Comparison of ENCODE assay signal across 10 cellular contexts in genomic region chr14:101476931-101477553, GRCh38.
A peak's percentile ranks its signal among the peaks of the same experiment; 100 is the strongest.
DNase-seq lines count a peak whose midpoint lies in the region.
"Had no signal": no experiment of that assay in that cellular context is flagged by ENCODE, and none has a peak within 500 bp of the region (broad histone marks: within the 10 kb centered on the region; RNA-seq: fewer than 3 reads in every experiment).

No MANE protein-coding gene starts in this region.

- no peak overlapping the region for H3K4me3 ChIP-seq in NT2/D1 (ENCODE audit: insufficient read length, low read depth)

- no peaks in the 10 kb centered on the region for H3K36me3 ChIP-seq in NT2/D1 (ENCODE audit: insufficient read depth, insufficient read length, low read length)
- H3K36me3 ChIP-seq: BE2C had no signal

- H3K27me3 Mint-ChIP-seq in activated naive CD4-positive, alpha-beta T cell treated with anti-CD3 and anti-CD28 coated beads for 36 hours (ENCODE audit: low read depth): peaks cover 13% of the 10 kb centered on the region

- no peaks in the 10 kb centered on the region for H3K27me3 ChIP-seq in NT2/D1 (ENCODE audit: insufficient read depth, insufficient read length)
- H3K27me3 ChIP-seq: BE2C had no signal

- no peaks in the 10 kb centered on the region for H3K4me1 Mint-ChIP-seq in activated naive CD4-positive, alpha-beta T cell treated with anti-CD3 and anti-CD28 coated beads for 36 hours (ENCODE audit: low read depth)

- DNase-seq in activated naive CD4-positive, alpha-beta T cell treated with anti-CD3 and anti-CD28 coated beads, Interleukin-2, amount 50 U/mL, for 16 hours: peak; percentile 5
- DNase-seq in activated naive CD4-positive, alpha-beta T cell treated with anti-CD3 and anti-CD28 coated beads for 36 hours: no peak
- DNase-seq in NT2/D1 (ENCODE audit: low read depth, low spot score) (peak; percentile 42), kidney tubule cell (ENCODE audit: low spot score) (peak; percentile 42), ureter (ENCODE audit: low spot score) (peak; percentile 19), dermis blood vessel endothelial cell (no peak)
- no peak for DNase-seq in stimulated activated naive CD4-positive, alpha-beta T cell treated with Interleukin-2 at 50 U/mL for 16 hours (lab: John Stamatoyannopoulos, UW)
- no peak for DNase-seq in stimulated activated CD4-positive, alpha-beta T cell treated with anti-CD3 and anti-CD28 coated beads, Interleukin-15, amount 100 ng/mL, for 24 hours
- DNase-seq: BE2C; stimulated activated CD4-positive, alpha-beta T cell treated with anti-CD3 and anti-CD28 coated beads, Interleukin-4, amount 100 ng/mL, for 4 hours had no signal

- no peak overlapping the region for H3K9ac ChIP-seq in NT2/D1 (ENCODE audit: insufficient read length, low read depth)

- peaks cover 5% of the 10 kb centered on the region; the same call in 1 of the 2 replicates for H3K9me3 ChIP-seq in NT2/D1 (ENCODE audit: insufficient read depth, low read length)
- H3K9me3 ChIP-seq: BE2C had no signal

- H3K4me3 Mint-ChIP-seq in activated naive CD4-positive, alpha-beta T cell treated with anti-CD3 and anti-CD28 coated beads for 36 hours: no peak overlapping the region

- no peaks in the 10 kb centered on the region for H3K36me3 Mint-ChIP-seq in activated naive CD4-positive, alpha-beta T cell treated with anti-CD3 and anti-CD28 coated beads for 36 hours (ENCODE audit: low read depth)

- H3K4me1 ChIP-seq in NT2/D1 (ENCODE audit: insufficient read depth, insufficient read length): peaks cover 11% of the 10 kb centered on the region
- H3K4me1 ChIP-seq: BE2C had no signal

- H3K9me3 Mint-ChIP-seq in activated naive CD4-positive, alpha-beta T cell treated with anti-CD3 and anti-CD28 coated beads for 36 hours: no peaks in the 10 kb centered on the region

- intact Hi-C loops in activated naive CD4-positive, alpha-beta T cell treated with anti-CD3 and anti-CD28 coated beads for 36 hours (cut with micrococcal nuclease): no loop called here

- no peak overlapping the region for H3K27ac Mint-ChIP-seq in activated naive CD4-positive, alpha-beta T cell treated with anti-CD3 and anti-CD28 coated beads for 36 hours

- CTCF ChIA-PET in activated naive CD4-positive, alpha-beta T cell treated with anti-CD3 and anti-CD28 coated beads for 36 hours (lab: Charles Lee): no interaction called here

Comparison
In these comparisons a context has a peak if more than half of its experiments do, and no peak if none do; other contexts are left out.
1. DNase-seq: peak in activated naive CD4-positive, alpha-beta T cell treated with anti-CD3 and anti-CD28 coated beads, Interleukin-2, amount 50 U/mL, for 16 hours (single experiment), NT2/D1 (single experiment), kidney tubule cell (single experiment) and ureter (single experiment); none in activated naive CD4-positive, alpha-beta T cell treated with anti-CD3 and anti-CD28 coated beads for 36 hours (single experiment), stimulated activated naive CD4-positive, alpha-beta T cell treated with Interleukin-2 at 50 U/mL for 16 hours (single experiment), dermis blood vessel endothelial cell (single experiment) and stimulated activated CD4-positive, alpha-beta T cell treated with anti-CD3 and anti-CD28 coated beads, Interleukin-15, amount 100 ng/mL, for 24 hours (single experiment).